Comparison of ENCODE assay signal across 15 cellular contexts in genomic region chr11:64333556-64333955, GRCh38. TPM values are rescaled to one million over a fixed set of nuclear protein-coding genes. Genes with fewer than 3 reads are reported as not detected.
DNase-seq lines count a peak whose midpoint lies in the region; TF ChIP-seq lines count a peak whose summit lies in the region.
"Had no signal": no experiment of that assay in that cellular context is flagged by ENCODE, and none has a peak within 500 bp of the region (broad histone marks: within the 10 kb centered on the region; RNA-seq: fewer than 3 reads in every experiment).

No MANE protein-coding gene starts in this region.

- no peaks in the 10 kb centered on the region for H3K9me3 Mint-ChIP-seq in activated naive CD4-positive, alpha-beta T cell treated with anti-CD3 and anti-CD28 coated beads, Interleukin-2, amount 50 U/mL, for 24 hours
- no peaks in the 10 kb centered on the region for H3K9me3 Mint-ChIP-seq in type B pancreatic cell
- H3K9me3 Mint-ChIP-seq: CD4-positive, alpha-beta T cell had no signal

- no peak for TF ChIP-seq CTCF in type B pancreatic cell (conservative IDR thresholded peaks at IDR 0.05)

- H3K36me3 Mint-ChIP-seq in activated naive CD4-positive, alpha-beta T cell treated with anti-CD3 and anti-CD28 coated beads, Interleukin-2, amount 50 U/mL, for 24 hours: no peaks in the 10 kb centered on the region
- no peaks in the 10 kb centered on the region for H3K36me3 Mint-ChIP-seq in type B pancreatic cell

- H3K27ac ChIP-seq in epithelial cell of prostate: peak overlapping the region; percentile 92
- H3K27ac ChIP-seq: HL-60 had no signal

- no peak for DNase-seq in activated naive CD4-positive, alpha-beta T cell (lab: John Stamatoyannopoulos, UW)
- DNase-seq in RPMI8226 (peak; percentile 3), epithelial cell of prostate (ENCODE audit: low read depth, low spot score) (no peak), type B pancreatic cell (ENCODE audit: extremely low spot score, unreplicated experiment) (no peak), 8988T (no peak)
- no peak for DNase-seq in central memory CD4-positive, alpha-beta T cell
- no peak for DNase-seq in activated effector memory CD4-positive, alpha-beta T cell treated with Interleukin-2 at 50 U/mL for 16 hours
- DNase-seq: ACHN; C1 segment of cervical spinal cord; Calu3; CD4-positive, alpha-beta T cell; DMS 273 treated with DMSO at 0.1 percent for 48 hours; HCEC 1CT had no signal

- H3K4me3 Mint-ChIP-seq in activated naive CD4-positive, alpha-beta T cell treated with anti-CD3 and anti-CD28 coated beads, Interleukin-2, amount 50 U/mL, for 24 hours: no peak overlapping the region
- H3K4me3 Mint-ChIP-seq in type B pancreatic cell: no peak overlapping the region
- H3K4me3 Mint-ChIP-seq: CD4-positive, alpha-beta T cell had no signal

- H3K27ac Mint-ChIP-seq in activated naive CD4-positive, alpha-beta T cell treated with anti-CD3 and anti-CD28 coated beads, Interleukin-2, amount 50 U/mL, for 24 hours: peak overlapping the region; percentile 57
- peak overlapping the region; percentile 63 for H3K27ac Mint-ChIP-seq in type B pancreatic cell
- H3K27ac Mint-ChIP-seq: CD4-positive, alpha-beta T cell had no signal

- peaks cover 15% of the 10 kb centered on the region for H3K4me1 Mint-ChIP-seq in activated naive CD4-positive, alpha-beta T cell treated with anti-CD3 and anti-CD28 coated beads, Interleukin-2, amount 50 U/mL, for 24 hours
- H3K4me1 Mint-ChIP-seq in type B pancreatic cell (ENCODE audit: unreplicated experiment): peaks cover 11% of the 10 kb centered on the region

- no peaks in the 10 kb centered on the region for H3K27me3 Mint-ChIP-seq in activated naive CD4-positive, alpha-beta T cell treated with anti-CD3 and anti-CD28 coated beads, Interleukin-2, amount 50 U/mL, for 24 hours
- H3K27me3 Mint-ChIP-seq in type B pancreatic cell: peaks cover 3% of the 10 kb centered on the region
- H3K27me3 Mint-ChIP-seq: CD4-positive, alpha-beta T cell had no signal

RNA-seq across cellular contexts. Expression of gene CCDC88B, which starts 6.4 kb away (rescaled TPM):
- total RNA-seq in type B pancreatic cell (ENCODE audit: low replicate concordance): 2.8 and 3.1 TPM in 2 replicates

RNA-seq across cellular contexts. Expression of gene PRDX5, which starts 15.6 kb away (rescaled TPM):
- 166 and 227 TPM in 2 replicates for total RNA-seq in type B pancreatic cell (ENCODE audit: low replicate concordance)

RNA-seq across cellular contexts. Expression of gene TRMT112, which starts 16.2 kb away (rescaled TPM):
- total RNA-seq in type B pancreatic cell (ENCODE audit: low replicate concordance): 160 and 198 TPM in 2 replicates

RNA-seq across cellular contexts. Expression of gene RPS6KA4, which starts 25.4 kb away (rescaled TPM):
- 26.4 and 49.8 TPM in 2 replicates for total RNA-seq in type B pancreatic cell (ENCODE audit: low replicate concordance)

RNA-seq across cellular contexts. Expression of gene ESRRA, which starts 28.2 kb away (rescaled TPM):
- 41.7 and 76.0 TPM in 2 replicates for total RNA-seq in type B pancreatic cell (ENCODE audit: low replicate concordance)
